Comparison of ENCODE assay signal across 8 cellular contexts in genomic region chr11:9280655-9281301, GRCh38. TPM values are rescaled to one million over a fixed set of nuclear protein-coding genes. Genes with fewer than 3 reads are reported as not detected.
A peak's percentile ranks its signal among the peaks of the same experiment; 100 is the strongest.
DNase-seq lines count a peak whose midpoint lies in the region; ATAC-seq and TF ChIP-seq lines count a peak whose summit lies in the region.

No MANE protein-coding gene starts in this region.

- H3K4me1 ChIP-seq in osteoblast (ENCODE audit: insufficient read depth, low read length) (peaks cover 3% of the 10 kb centered on the region), ovary (ENCODE audit: insufficient read depth) (no peaks in the 10 kb centered on the region)

- peak; percentile 36 for DNase-seq in Ammon's horn (ENCODE audit: low spot score)
- DNase-seq in RPMI8226: peak; percentile 76
- peak; percentile 44 for DNase-seq in activated naive CD8-positive, alpha-beta T cell treated with anti-CD3 and anti-CD28 coated beads, Interleukin-2, amount 10 ng/mL, durations not matched to agents 7 days and 5 days
- DNase-seq in osteoblast (ENCODE audit: insufficient read length, low spot score, missing footprints): peak; percentile 69
- no peak for DNase-seq in ovary
- DNase-seq in SHP77 (lab: John Stamatoyannopoulos, UW): no peak

- H3K4me3 ChIP-seq in osteoblast (ENCODE audit: insufficient read depth, low read length): no peak overlapping the region
- no peak overlapping the region for H3K4me3 ChIP-seq in ovary

- H3K9me3 Mint-ChIP-seq in activated naive CD8-positive, alpha-beta T cell treated with anti-CD3 and anti-CD28 coated beads, Interleukin-2, amount 10 ng/mL, durations not matched to agents 7 days and 5 days: no peaks in the 10 kb centered on the region

- TF ChIP-seq POLR2A in ovary (IDR thresholded peaks at IDR 0.05): no peak

- H3K27me3 ChIP-seq in osteoblast (ENCODE audit: insufficient read depth, low read length) (no peaks in the 10 kb centered on the region), ovary (no peaks in the 10 kb centered on the region)

- no peak overlapping the region for H2AFZ ChIP-seq in osteoblast (ENCODE audit: low read length)

- WGBS in ovary, 3 donors: 61 to 66% (median 63%) methylated on average over 4 of the region's 4 CpGs

- ATAC-seq in GM18907 (IDR thresholded peaks at IDR 0.05; ENCODE audit: unreplicated experiment) (peak; percentile 91), HG03280 (IDR thresholded peaks at IDR 0.05; ENCODE audit: unreplicated experiment) (peak; percentile 87)
- peak; percentile 95 for ATAC-seq in activated naive CD8-positive, alpha-beta T cell treated with anti-CD3 and anti-CD28 coated beads, Interleukin-2, amount 10 ng/mL, durations not matched to agents 7 days and 5 days (ENCODE audit: low read depth)

- H3K79me2 ChIP-seq in osteoblast (ENCODE audit: insufficient read depth, low read length): no peaks in the 10 kb centered on the region

- peaks cover 15% of the 10 kb centered on the region for H3K4me1 Mint-ChIP-seq in activated naive CD8-positive, alpha-beta T cell treated with anti-CD3 and anti-CD28 coated beads, Interleukin-2, amount 10 ng/mL, durations not matched to agents 7 days and 5 days

- H3K36me3 ChIP-seq in osteoblast (ENCODE audit: insufficient read depth, low read length) (peaks cover 4% of the 10 kb centered on the region), ovary (no peaks in the 10 kb centered on the region)

- no peaks in the 10 kb centered on the region for H4K20me1 ChIP-seq in osteoblast (ENCODE audit: insufficient read depth, low read length)

- H3K36me3 Mint-ChIP-seq in activated naive CD8-positive, alpha-beta T cell treated with anti-CD3 and anti-CD28 coated beads, Interleukin-2, amount 10 ng/mL, durations not matched to agents 7 days and 5 days: peaks cover 8% of the 10 kb centered on the region

- H3K9me3 ChIP-seq in osteoblast (ENCODE audit: low read depth, low read length) (no peaks in the 10 kb centered on the region), ovary (no peaks in the 10 kb centered on the region)

- no peak for TF ChIP-seq EP300 in ovary (IDR thresholded peaks at IDR 0.05)

- TF ChIP-seq CTCF in osteoblast (IDR thresholded peaks at IDR 0.05; ENCODE audit: extremely low read depth, low read depth, low read length) (no peak), ovary (IDR thresholded peaks at IDR 0.05) (no peak)

- intact Hi-C loops in ovary (cut with DNase I): no loop called here

- H3K27ac Mint-ChIP-seq in activated naive CD8-positive, alpha-beta T cell treated with anti-CD3 and anti-CD28 coated beads, Interleukin-2, amount 10 ng/mL, durations not matched to agents 7 days and 5 days: peak overlapping the region; percentile 76

- no peaks in the 10 kb centered on the region for H3K27me3 Mint-ChIP-seq in activated naive CD8-positive, alpha-beta T cell treated with anti-CD3 and anti-CD28 coated beads, Interleukin-2, amount 10 ng/mL, durations not matched to agents 7 days and 5 days

- H3K4me2 ChIP-seq in osteoblast (ENCODE audit: insufficient read depth, low read length): peak overlapping the region; percentile 47

- H3K27ac ChIP-seq in osteoblast (ENCODE audit: low read depth, low read length): no peak overlapping the region
- no peak overlapping the region for H3K27ac ChIP-seq in ovary

- POLR2A ChIA-PET in activated naive CD8-positive, alpha-beta T cell treated with anti-CD3 and anti-CD28 coated beads, Interleukin-2, amount 10 ng/mL, durations not matched to agents 7 days and 5 days (lab: Charles Lee): interaction anchor here (0.6 to 2.4 kb wide), 7 partner anchors 16 to 180 kb away, joined by 4 to 21 read pairs (median 7); partner anchors contain the start of genes DENND5A, IPO7, TMEM41B and ZNF143

- H3K4me3 Mint-ChIP-seq in activated naive CD8-positive, alpha-beta T cell treated with anti-CD3 and anti-CD28 coated beads, Interleukin-2, amount 10 ng/mL, durations not matched to agents 7 days and 5 days: peak overlapping the region; percentile 72

RNA-seq across cellular contexts. Expression of gene DENND5A, which starts 15.6 kb away (rescaled TPM):
- 10 to 100 TPM; 74.3 to 75.2 TPM for total RNA-seq in activated naive CD8-positive, alpha-beta T cell treated with anti-CD3 and anti-CD28 coated beads, Interleukin-2, amount 10 ng/mL, durations not matched to agents 7 days and 5 days
- total RNA-seq in osteoblast (176 and 183 TPM in 2 replicates), ovary (10 to 100 TPM; 48.6 to 73.7 (median 66.6) TPM)
- 100 to 1,000 TPM in 1 of 2 donors, 10 to 100 TPM in 1; 44.2 to 122 TPM for polyA plus RNA-seq in ovary

RNA-seq across cellular contexts. Expression of gene TMEM41B, which starts 33.6 kb away (rescaled TPM):
- 10 to 100 TPM; 40.5 to 42.3 TPM for total RNA-seq in activated naive CD8-positive, alpha-beta T cell treated with anti-CD3 and anti-CD28 coated beads, Interleukin-2, amount 10 ng/mL, durations not matched to agents 7 days and 5 days
- total RNA-seq in osteoblast (56.0 and 56.1 TPM in 2 replicates), ovary (10 to 100 TPM; 15.4 to 29.4 (median 20.0) TPM)
- 10 to 100 TPM; 10.0 to 11.2 TPM for polyA plus RNA-seq in ovary

Comparison
In these comparisons a context has a peak if more than half of its experiments do, and no peak if none do; other contexts are left out.
1. DNase-seq: peak in Ammon's horn (single experiment), RPMI8226 (single experiment), activated naive CD8-positive, alpha-beta T cell treated with anti-CD3 and anti-CD28 coated beads, Interleukin-2, amount 10 ng/mL, durations not matched to agents 7 days and 5 days (single experiment) and osteoblast (single experiment); none in ovary (0 of 5) and SHP77 (0 of 2).
2. Peak in every context shown above with its lines, with median percentiles within 50 percentile points of each other: ATAC-seq.